Comparison of ENCODE assay signal across 16 cellular contexts in genomic region chr17:48137658-48138057, GRCh38.
"Had no signal": no experiment of that assay in that cellular context is flagged by ENCODE, and none has a peak within 500 bp of the region (broad histone marks: within the 10 kb centered on the region; RNA-seq: fewer than 3 reads in every experiment).

No MANE protein-coding gene starts in this region.

- ATAC-seq: activated CD8-positive, alpha-beta T cell treated with anti-CD3 and anti-CD28 coated beads, Interleukin-2, amount 10 ng/mL, durations not matched to agents 7 days and 5 days; foreskin keratinocyte; heart left ventricle; left lung; pancreas had no signal

- H3K27ac ChIP-seq: foreskin keratinocyte, heart left ventricle, left lung, pancreas, skin epidermis, tibial artery, uterus had no signal

- H3K27ac Mint-ChIP-seq: activated CD8-positive, alpha-beta T cell treated with anti-CD3 and anti-CD28 coated beads, Interleukin-2, amount 10 ng/mL, durations not matched to agents 7 days and 5 days; activated T-helper 2 cell treated with anti-CD3 and anti-CD28 coated beads, Interferon-gamma antibody, Interleukin-2, Interleukin-4, amounts not matched to agents 10 μg/mL and 5 μg/mL and 100 μg/mL, durations not matched to agents 14 hours and 24 hours and 36 hours had no signal

- H3K4me1 ChIP-seq: foreskin keratinocyte, pancreas, tibial artery, uterus had no signal

- FAIRE-seq: astrocyte, endothelial cell of umbilical vein, keratinocyte, pancreas had no signal

- H3K27me3 ChIP-seq: left lung, pancreas, uterus had no signal

- H3K36me3 ChIP-seq: heart left ventricle, left lung, pancreas, tibial artery, uterus had no signal

- H3K4me1 Mint-ChIP-seq: neural crest cell had no signal

- H3K4me3 ChIP-seq: heart left ventricle, left lung, pancreas, skin epidermis, tibial artery, uterus had no signal

- H3K9me3 ChIP-seq: heart left ventricle, left lung, pancreas, tibial artery, uterus had no signal

- DNase-seq: activated CD4-positive, alpha-beta T cell treated with anti-CD3 and anti-CD28 coated beads for 1 hour; activated CD8-positive, alpha-beta memory T cell treated with anti-CD3 and anti-CD28 coated beads, Interleukin-2, amount 50 U/mL, for 48 hours; activated CD8-positive, alpha-beta T cell treated with anti-CD3 and anti-CD28 coated beads, Interleukin-2, amount 10 ng/mL, durations not matched to agents 7 days and 5 days; foreskin keratinocyte; heart left ventricle; left lung; pancreas; SW 1271; tibial artery; uterus had no signal

- H3K9me3 Mint-ChIP-seq: activated T-helper 2 cell treated with anti-CD3 and anti-CD28 coated beads, Interferon-gamma antibody, Interleukin-2, Interleukin-4, amounts not matched to agents 10 μg/mL and 5 μg/mL and 100 μg/mL, durations not matched to agents 14 hours and 24 hours and 36 hours; neural crest cell had no signal

- H3K4me3 Mint-ChIP-seq: activated CD8-positive, alpha-beta T cell treated with anti-CD3 and anti-CD28 coated beads, Interleukin-2, amount 10 ng/mL, durations not matched to agents 7 days and 5 days; neural crest cell had no signal
